Comparison of ENCODE assay signal across 22 cellular contexts in genomic region chr21:43820466-43820865, GRCh38. TPM values are rescaled to one million over a fixed set of nuclear protein-coding genes. Genes with fewer than 3 reads are reported as not detected.
A peak's percentile ranks its signal among the peaks of the same experiment; 100 is the strongest.
DNase-seq lines count a peak whose midpoint lies in the region; ATAC-seq, FAIRE-seq and TF ChIP-seq lines count a peak whose summit lies in the region.
"Had no signal": no experiment of that assay in that cellular context is flagged by ENCODE, and none has a peak within 500 bp of the region (broad histone marks: within the 10 kb centered on the region; RNA-seq: fewer than 3 reads in every experiment).

No MANE protein-coding gene starts in this region.

- WGBS in heart right ventricle, 2 donors: 92 to 95% methylated on average over 11 of the region's 11 CpGs

- intact Hi-C loops in Right ventricle myocardium superior (cut with DNase I): no loop called here
- intact Hi-C loops in heart right ventricle (cut with DNase I): no loop called here
- intact Hi-C loops in kidney (cut with DNase I): no loop called here

- H3K9me3 Mint-ChIP-seq in progenitor cell of endocrine pancreas (ENCODE audit: low read depth): peaks cover 4% of the 10 kb centered on the region

- H3K27me3 ChIP-seq in heart right ventricle: no peaks in the 10 kb centered on the region
- H3K27me3 ChIP-seq: BE2C had no signal

- H3K4me3 Mint-ChIP-seq in progenitor cell of endocrine pancreas (ENCODE audit: low read depth): no peak overlapping the region
- H3K4me3 Mint-ChIP-seq: CD4-positive, CD25-positive, alpha-beta regulatory T cell; GM23338; HFFc6; IgD-negative memory B cell had no signal

- ATAC-seq in Right ventricle myocardium superior (ENCODE audit: poor library complexity) (no peak), heart right ventricle (no peak), GM21576 (IDR thresholded peaks at IDR 0.05; ENCODE audit: unreplicated experiment) (no peak), HG03139 (IDR thresholded peaks at IDR 0.05; ENCODE audit: unreplicated experiment) (no peak)
- ATAC-seq: GM23338, HCT116, HepG2 had no signal

- no peaks in the 10 kb centered on the region for H3K4me1 Mint-ChIP-seq in progenitor cell of endocrine pancreas (ENCODE audit: low read depth)
- H3K4me1 Mint-ChIP-seq: CD4-positive, CD25-positive, alpha-beta regulatory T cell had no signal

- DNase-seq in Right ventricle myocardium superior (peak; percentile 24), heart right ventricle (no peak), kidney (peak; percentile 39), progenitor cell of endocrine pancreas (ENCODE audit: low spot score, unreplicated experiment) (no peak), NCI-H1694 (lab: John Stamatoyannopoulos, UW) (no peak)
- DNase-seq: ACHN; BE2C; C1 segment of cervical spinal cord; Caco-2; CD4-positive, CD25-positive, alpha-beta regulatory T cell; HFFc6 had no signal

- peak overlapping the region; percentile 59 for H3K27ac Mint-ChIP-seq in progenitor cell of endocrine pancreas
- H3K27ac Mint-ChIP-seq: CD4-positive, CD25-positive, alpha-beta regulatory T cell; GM23338; HFFc6; IgD-negative memory B cell had no signal

- H3K9me3 ChIP-seq in heart right ventricle (peaks cover 0 to 10% (median 0%) of the 10 kb centered on the region in 11 donors), kidney (ENCODE audit: control insufficient read depth in 1 of 2, low read length in 2 of 2) (peaks cover 0 to 7% of the 10 kb centered on the region in 2 donors)
- H3K9me3 ChIP-seq: BE2C, Caco-2 had no signal

- H3K4me1 ChIP-seq in heart right ventricle (peaks cover 0 to 42% (median 0%) of the 10 kb centered on the region in 9 donors), kidney (ENCODE audit: control insufficient read depth in 1 of 2, insufficient read depth in 1 of 2, low read depth in 1 of 2, low read length in 2 of 2) (no peaks in the 10 kb centered on the region)
- H3K4me1 ChIP-seq: BE2C, Caco-2 had no signal

- FAIRE-seq in kidney (lab: Jason Lieb, UNC): no peak
- FAIRE-seq: D721Med, G401.6, GM12891, GM19239, H54, HepG2 had no signal

- H3K27ac ChIP-seq in heart right ventricle (no peak overlapping the region), kidney (ENCODE audit: low read depth in 2 of 2, low read length in 2 of 2) (no peak overlapping the region)

- H3K36me3 ChIP-seq in heart right ventricle: no peaks in the 10 kb centered on the region
- no peaks in the 10 kb centered on the region for H3K36me3 ChIP-seq in kidney (ENCODE audit: control insufficient read depth in 1 of 2, insufficient read depth in 2 of 2, low read length in 2 of 2)
- H3K36me3 ChIP-seq: BE2C had no signal

- peaks cover 1% of the 10 kb centered on the region for H3K36me3 Mint-ChIP-seq in progenitor cell of endocrine pancreas (ENCODE audit: insufficient read depth)
- H3K36me3 Mint-ChIP-seq: IgD-negative memory B cell had no signal

- TF ChIP-seq CTCF in heart right ventricle (IDR thresholded peaks at IDR 0.05) (no peak), kidney (IDR thresholded peaks at IDR 0.05; ENCODE audit: borderline replicate concordance, extremely low read depth, insufficient read depth) (no peak), progenitor cell of endocrine pancreas (IDR thresholded peaks at IDR 0.05; ENCODE audit: unreplicated experiment) (no peak)

- no peaks in the 10 kb centered on the region for H3K27me3 Mint-ChIP-seq in progenitor cell of endocrine pancreas

- H3K4me3 ChIP-seq in heart right ventricle: no peak overlapping the region
- H3K4me3 ChIP-seq in kidney (ENCODE audit: low read length in 2 of 2): no peak overlapping the region
- H3K4me3 ChIP-seq: GM23338 had no signal

- H3K9ac ChIP-seq in kidney (ENCODE audit: low read length in 2 of 2): no peak overlapping the region

RNA-seq across cellular contexts. Expression of gene RRP1, which starts 31.1 kb away (rescaled TPM):
- total RNA-seq in Right ventricle myocardium superior (9.4 TPM), heart right ventricle (10 to 100 TPM in 3 of 10 donors, 1 to 10 TPM in 7; 6.3 to 13.9 (median 9.3) TPM), kidney (18.7 TPM), progenitor cell of endocrine pancreas (30.9 and 32.6 TPM in 2 replicates)
- polyA plus RNA-seq in heart right ventricle (10 to 100 TPM in 1 of 2 donors, 1 to 10 TPM in 1; 7.2 to 10.7 TPM), kidney (ENCODE audit: insufficient read depth, low read depth, low replicate concordance) (12.9 TPM)

RNA-seq across cellular contexts. Expression of gene CSTB, which starts 44.4 kb away (rescaled TPM):
- 36.1 TPM for total RNA-seq in Right ventricle myocardium superior
- total RNA-seq in heart right ventricle: 10 to 100 TPM; 33.0 to 50.2 (median 39.2) TPM
- 10 to 100 TPM; 44.4 to 61.2 TPM for polyA plus RNA-seq in heart right ventricle
- 74.5 TPM for total RNA-seq in kidney
- polyA plus RNA-seq in kidney (ENCODE audit: insufficient read depth, low read depth, low replicate concordance): 97.8 TPM
- total RNA-seq in progenitor cell of endocrine pancreas: 42.0 and 42.6 TPM in 2 replicates

RNA-seq across cellular contexts. Expression of gene AGPAT3, which starts 44.6 kb away (rescaled TPM):
- total RNA-seq in Right ventricle myocardium superior (96.3 TPM), heart right ventricle (100 to 1,000 TPM in 1 of 10 donors, 10 to 100 TPM in 9; 54.6 to 110 (median 66.5) TPM), kidney (86.2 TPM), progenitor cell of endocrine pancreas (50.5 and 55.2 TPM in 2 replicates)
- polyA plus RNA-seq in heart right ventricle (10 to 100 TPM; 19.7 to 20.7 TPM), kidney (ENCODE audit: insufficient read depth, low read depth, low replicate concordance) (40.3 TPM)

Comparison
In these comparisons a context has a peak if more than half of its experiments do, and no peak if none do; other contexts are left out.
1. DNase-seq: peak in Right ventricle myocardium superior (single experiment) and kidney (single experiment); none in heart right ventricle (0 of 2), progenitor cell of endocrine pancreas (single experiment) and NCI-H1694 (single experiment).